Comparison of ENCODE assay signal across 1 cellular context in the genomic region with DNA sequence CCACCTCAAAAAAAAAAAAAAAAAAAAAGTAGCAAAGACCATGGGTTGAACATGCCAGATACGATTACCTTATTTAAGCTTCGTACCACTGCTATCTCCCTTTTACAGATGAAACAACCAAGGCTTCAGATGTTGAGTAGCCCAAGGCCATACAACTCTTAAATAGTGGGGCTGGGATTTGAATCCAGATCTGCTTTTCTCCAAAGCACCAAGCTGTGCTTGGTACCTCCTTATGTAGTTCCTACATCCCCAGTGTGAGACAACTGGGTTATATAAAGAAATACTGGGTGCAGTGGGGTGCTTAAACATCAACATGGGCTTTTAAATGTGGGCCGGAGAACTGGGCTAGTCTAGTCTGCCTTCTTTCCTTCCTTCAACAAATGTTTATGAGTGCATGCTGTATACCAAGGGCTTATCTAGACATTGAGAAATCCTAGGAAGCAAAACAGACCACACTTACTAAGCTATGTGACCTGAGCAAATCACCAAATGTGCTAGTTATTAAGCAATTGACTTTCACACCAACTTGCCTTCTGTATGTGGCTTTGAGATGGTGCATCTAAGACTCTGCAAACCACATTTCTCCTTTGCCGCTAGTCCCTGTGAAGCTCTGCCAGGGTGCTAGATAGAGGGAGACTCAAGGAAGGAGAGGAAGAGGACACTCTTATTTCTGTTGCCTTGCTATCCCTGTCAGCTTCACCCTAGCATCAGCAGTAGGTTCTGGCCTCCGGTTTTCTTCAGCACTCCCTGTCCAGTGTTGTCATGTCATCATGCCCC.
TF ChIP-seq lines count a peak whose summit lies in the region.

No MANE protein-coding gene starts in this region.

TF ChIP-seq in liver, 16 proteins besides CTCF, POLR2A, EP300 and RAD21 (continued from another document):
- TF ChIP-seq, protein P1, sequence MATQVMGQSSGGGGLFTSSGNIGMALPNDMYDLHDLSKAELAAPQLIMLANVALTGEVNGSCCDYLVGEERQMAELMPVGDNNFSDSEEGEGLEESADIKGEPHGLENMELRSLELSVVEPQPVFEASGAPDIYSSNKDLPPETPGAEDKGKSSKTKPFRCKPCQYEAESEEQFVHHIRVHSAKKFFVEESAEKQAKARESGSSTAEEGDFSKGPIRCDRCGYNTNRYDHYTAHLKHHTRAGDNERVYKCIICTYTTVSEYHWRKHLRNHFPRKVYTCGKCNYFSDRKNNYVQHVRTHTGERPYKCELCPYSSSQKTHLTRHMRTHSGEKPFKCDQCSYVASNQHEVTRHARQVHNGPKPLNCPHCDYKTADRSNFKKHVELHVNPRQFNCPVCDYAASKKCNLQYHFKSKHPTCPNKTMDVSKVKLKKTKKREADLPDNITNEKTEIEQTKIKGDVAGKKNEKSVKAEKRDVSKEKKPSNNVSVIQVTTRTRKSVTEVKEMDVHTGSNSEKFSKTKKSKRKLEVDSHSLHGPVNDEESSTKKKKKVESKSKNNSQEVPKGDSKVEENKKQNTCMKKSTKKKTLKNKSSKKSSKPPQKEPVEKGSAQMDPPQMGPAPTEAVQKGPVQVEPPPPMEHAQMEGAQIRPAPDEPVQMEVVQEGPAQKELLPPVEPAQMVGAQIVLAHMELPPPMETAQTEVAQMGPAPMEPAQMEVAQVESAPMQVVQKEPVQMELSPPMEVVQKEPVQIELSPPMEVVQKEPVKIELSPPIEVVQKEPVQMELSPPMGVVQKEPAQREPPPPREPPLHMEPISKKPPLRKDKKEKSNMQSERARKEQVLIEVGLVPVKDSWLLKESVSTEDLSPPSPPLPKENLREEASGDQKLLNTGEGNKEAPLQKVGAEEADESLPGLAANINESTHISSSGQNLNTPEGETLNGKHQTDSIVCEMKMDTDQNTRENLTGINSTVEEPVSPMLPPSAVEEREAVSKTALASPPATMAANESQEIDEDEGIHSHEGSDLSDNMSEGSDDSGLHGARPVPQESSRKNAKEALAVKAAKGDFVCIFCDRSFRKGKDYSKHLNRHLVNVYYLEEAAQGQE (IDR thresholded peaks at IDR 0.05): no peak
- TF ChIP-seq GABPA (IDR thresholded peaks at IDR 0.05 in 1 of 2, conservative IDR thresholded peaks at IDR 0.05 in 1 of 2): no peak
